In the genomic region with DNA sequence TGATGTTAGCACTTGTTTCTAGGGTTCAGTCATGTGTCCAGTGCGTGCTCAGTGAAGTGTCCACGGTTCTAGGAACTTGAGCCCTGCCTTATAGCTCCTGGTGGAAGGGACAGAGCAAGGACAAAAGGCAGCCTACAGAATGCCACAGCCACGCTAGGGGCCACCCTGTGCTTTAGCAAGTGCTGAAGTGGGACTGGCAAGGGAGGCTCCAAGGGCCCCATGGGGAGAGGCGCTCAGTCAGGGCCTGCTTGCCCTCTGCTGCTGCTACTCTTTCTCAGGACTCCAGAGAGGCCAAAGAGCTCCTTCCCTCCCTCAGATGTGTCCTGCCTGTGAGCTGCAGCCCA, we compare ENCODE assay signal across 12 cellular contexts. TPM values are rescaled to one million over a fixed set of nuclear protein-coding genes. Genes with fewer than 3 reads are reported as not detected.
DNase-seq lines count a peak whose midpoint lies in the region; ATAC-seq and TF ChIP-seq lines count a peak whose summit lies in the region.
"Had no signal": no experiment of that assay in that cellular context is flagged by ENCODE, and none has a peak within 500 bp of the region (broad histone marks: within the 10 kb centered on the region; RNA-seq: fewer than 3 reads in every experiment).

No MANE protein-coding gene starts in this region.

- H3K27ac ChIP-seq in suprapubic skin = peak overlapping the region; percentile 87

- TF ChIP-seq CTCF in suprapubic skin (IDR thresholded peaks at IDR 0.05) = no peak

- no peaks in the 10 kb centered on the region for H3K9me3 Mint-ChIP-seq in activated naive CD4-positive, alpha-beta T cell treated with anti-CD3 and anti-CD28 coated beads for 36 hours
- H3K9me3 Mint-ChIP-seq in activated CD4-positive, alpha-beta memory T cell treated with anti-CD3 and anti-CD28 coated beads, Interleukin-2, amount 10 ng/mL, durations not matched to agents 7 days and 5 days = no peaks in the 10 kb centered on the region

- TF ChIP-seq EP300 in suprapubic skin (IDR thresholded peaks at IDR 0.05) = no peak

- no peak overlapping the region for H3K4me3 ChIP-seq in suprapubic skin
- H3K4me3 ChIP-seq: lung had no signal

- POLR2A ChIA-PET in activated CD4-positive, alpha-beta memory T cell treated with anti-CD3 and anti-CD28 coated beads, Interleukin-2, amount 10 ng/mL, durations not matched to agents 7 days and 5 days (lab: Charles Lee) = interaction anchor here (0.9 to 6.2 kb wide), 14 partner anchors 10 to 629 kb away, joined by 3 to 65 read pairs (median 4); a partner anchor contains a TSS

- H3K27me3 ChIP-seq in suprapubic skin = no peaks in the 10 kb centered on the region

- peak overlapping the region; percentile 46 for H3K27ac Mint-ChIP-seq in activated naive CD4-positive, alpha-beta T cell treated with anti-CD3 and anti-CD28 coated beads for 36 hours
- H3K27ac Mint-ChIP-seq in activated CD4-positive, alpha-beta memory T cell treated with anti-CD3 and anti-CD28 coated beads, Interleukin-2, amount 10 ng/mL, durations not matched to agents 7 days and 5 days = peak overlapping the region; percentile 90

- peak; percentile 12 for ATAC-seq in left colon

- no peak overlapping the region for H3K4me3 Mint-ChIP-seq in activated naive CD4-positive, alpha-beta T cell treated with anti-CD3 and anti-CD28 coated beads for 36 hours
- H3K4me3 Mint-ChIP-seq in activated CD4-positive, alpha-beta memory T cell treated with anti-CD3 and anti-CD28 coated beads, Interleukin-2, amount 10 ng/mL, durations not matched to agents 7 days and 5 days = peak overlapping the region; percentile 34

- peaks cover 23% of the 10 kb centered on the region for H3K4me1 ChIP-seq in suprapubic skin

- intact Hi-C loops in activated naive CD4-positive, alpha-beta T cell treated with anti-CD3 and anti-CD28 coated beads for 36 hours (cut with micrococcal nuclease) = loop anchor here (1.0 kb wide), 1 partner anchor 10 kb away; no protein-coding TSS in a partner anchor
- intact Hi-C loops in left colon (cut with DNase I, micrococcal nuclease) = no loop called here

- WGBS in suprapubic skin = 72% methylated on average over 3 of the region's 4 CpGs

- peaks cover 5% of the 10 kb centered on the region for H3K36me3 Mint-ChIP-seq in activated naive CD4-positive, alpha-beta T cell treated with anti-CD3 and anti-CD28 coated beads for 36 hours (ENCODE audit: low read depth)
- peaks cover 43% of the 10 kb centered on the region for H3K36me3 Mint-ChIP-seq in activated CD4-positive, alpha-beta memory T cell treated with anti-CD3 and anti-CD28 coated beads, Interleukin-2, amount 10 ng/mL, durations not matched to agents 7 days and 5 days (ENCODE audit: low read depth)

- H3K36me3 ChIP-seq in suprapubic skin = peaks cover 12% of the 10 kb centered on the region

- no peak for TF ChIP-seq POLR2A in suprapubic skin (IDR thresholded peaks at IDR 0.05)

- no peaks in the 10 kb centered on the region for H3K27me3 Mint-ChIP-seq in activated naive CD4-positive, alpha-beta T cell treated with anti-CD3 and anti-CD28 coated beads for 36 hours (ENCODE audit: low read depth)
- no peaks in the 10 kb centered on the region for H3K27me3 Mint-ChIP-seq in activated CD4-positive, alpha-beta memory T cell treated with anti-CD3 and anti-CD28 coated beads, Interleukin-2, amount 10 ng/mL, durations not matched to agents 7 days and 5 days

- no peak for DNase-seq in activated naive CD4-positive, alpha-beta T cell treated with anti-CD3 and anti-CD28 coated beads for 36 hours
- no peak for DNase-seq in activated naive CD4-positive, alpha-beta T cell (lab: John Stamatoyannopoulos, UW)
- DNase-seq in activated CD4-positive, alpha-beta memory T cell treated with anti-CD3 and anti-CD28 coated beads, Interleukin-2, amount 10 ng/mL, durations not matched to agents 7 days and 5 days = no peak
- DNase-seq in left colon = no peak
- no peak for DNase-seq in suprapubic skin (ENCODE audit: low spot score in 2 of 2)
- DNase-seq in NCI-H1694 (lab: John Stamatoyannopoulos, UW) = no peak
- no peak for DNase-seq in NCI-H187 (lab: John Stamatoyannopoulos, UW)
- no peak for DNase-seq in SHP77 (lab: John Stamatoyannopoulos, UW)
- DNase-seq: MV-4-11, retina had no signal

- CTCF ChIA-PET in activated naive CD4-positive, alpha-beta T cell treated with anti-CD3 and anti-CD28 coated beads for 36 hours (lab: Charles Lee) = interaction anchor here (1.8 to 14.5 kb wide), 2 partner anchors 8 to 9 kb away, joined by 4 to 195 read pairs; no protein-coding TSS in a partner anchor
- CTCF ChIA-PET in activated CD4-positive, alpha-beta memory T cell treated with anti-CD3 and anti-CD28 coated beads, Interleukin-2, amount 10 ng/mL, durations not matched to agents 7 days and 5 days (lab: Charles Lee) = interaction anchor here (0.5 to 6.0 kb wide), 5 partner anchors 8 to 113 kb away, joined by 3 to 95 read pairs (median 4); a partner anchor contains a TSS

- peaks cover 27% of the 10 kb centered on the region for H3K4me1 Mint-ChIP-seq in activated naive CD4-positive, alpha-beta T cell treated with anti-CD3 and anti-CD28 coated beads for 36 hours (ENCODE audit: low read depth)
- H3K4me1 Mint-ChIP-seq in activated CD4-positive, alpha-beta memory T cell treated with anti-CD3 and anti-CD28 coated beads, Interleukin-2, amount 10 ng/mL, durations not matched to agents 7 days and 5 days = peaks cover 61% of the 10 kb centered on the region

- H3K9me3 ChIP-seq in suprapubic skin = no peaks in the 10 kb centered on the region

RNA-seq across cellular contexts. Expression of a gene that starts 6.8 kb away (rescaled TPM):
- 10 to 100 TPM; 49.7 to 55.2 TPM for total RNA-seq in activated naive CD4-positive, alpha-beta T cell treated with anti-CD3 and anti-CD28 coated beads for 36 hours
- total RNA-seq in activated CD4-positive, alpha-beta memory T cell treated with anti-CD3 and anti-CD28 coated beads, Interleukin-2, amount 10 ng/mL, durations not matched to agents 7 days and 5 days = 10 to 100 TPM; 68.2 to 69.4 TPM
- total RNA-seq in left colon (10 to 100 TPM; 77.6 to 86.6 TPM), suprapubic skin (10 to 100 TPM; 58.6 to 86.7 (median 69.6) TPM)

RNA-seq across cellular contexts. Expression of a gene that starts 15.0 kb away (rescaled TPM):
- total RNA-seq in activated naive CD4-positive, alpha-beta T cell treated with anti-CD3 and anti-CD28 coated beads for 36 hours = 1 to 10 TPM; 3.8 to 4.9 TPM
- total RNA-seq in activated CD4-positive, alpha-beta memory T cell treated with anti-CD3 and anti-CD28 coated beads, Interleukin-2, amount 10 ng/mL, durations not matched to agents 7 days and 5 days = 10 to 100 TPM; 17.1 to 17.9 TPM
- total RNA-seq in left colon (10 to 100 TPM; 20.3 to 29.9 TPM), suprapubic skin (10 to 100 TPM in 2 of 4 donors, 1 to 10 TPM in 2; 7.5 to 15.5 (median 10.5) TPM)

RNA-seq across cellular contexts. Expression of a gene that starts 29.5 kb away (rescaled TPM):
- total RNA-seq in activated naive CD4-positive, alpha-beta T cell treated with anti-CD3 and anti-CD28 coated beads for 36 hours = 100 to 1,000 TPM; 242 to 258 TPM
- total RNA-seq in activated CD4-positive, alpha-beta memory T cell treated with anti-CD3 and anti-CD28 coated beads, Interleukin-2, amount 10 ng/mL, durations not matched to agents 7 days and 5 days = 100 to 1,000 TPM; 305 to 329 TPM
- total RNA-seq in left colon (100 to 1,000 TPM; 212 to 220 TPM), suprapubic skin (10 to 100 TPM; 37.9 to 55.9 (median 50.4) TPM)

RNA-seq across cellular contexts. Expression of a gene that starts 37.0 kb away (rescaled TPM):
- total RNA-seq in activated naive CD4-positive, alpha-beta T cell treated with anti-CD3 and anti-CD28 coated beads for 36 hours = 1 to 10 TPM; 2.5 to 3.1 TPM
- 10 to 100 TPM; 10.4 TPM for total RNA-seq in activated CD4-positive, alpha-beta memory T cell treated with anti-CD3 and anti-CD28 coated beads, Interleukin-2, amount 10 ng/mL, durations not matched to agents 7 days and 5 days
- total RNA-seq in left colon (10 to 100 TPM; 26.6 to 39.6 TPM), suprapubic skin (10 to 100 TPM; 59.1 to 93.3 (median 61.4) TPM)
- total RNA-seq: SK-MEL-5 had no signal

RNA-seq across cellular contexts. Expression of a gene that starts 58.0 kb away (rescaled TPM):
- 100 to 1,000 TPM; 633 to 688 TPM for total RNA-seq in activated naive CD4-positive, alpha-beta T cell treated with anti-CD3 and anti-CD28 coated beads for 36 hours
- total RNA-seq in activated CD4-positive, alpha-beta memory T cell treated with anti-CD3 and anti-CD28 coated beads, Interleukin-2, amount 10 ng/mL, durations not matched to agents 7 days and 5 days = 100 to 1,000 TPM; 548 to 559 TPM
- total RNA-seq in left colon (100 to 1,000 TPM; 235 to 254 TPM), suprapubic skin (10 to 100 TPM; 52.0 to 73.9 (median 70.8) TPM)
